ENCODE assay signal across 25 cellular contexts in the genomic region with DNA sequence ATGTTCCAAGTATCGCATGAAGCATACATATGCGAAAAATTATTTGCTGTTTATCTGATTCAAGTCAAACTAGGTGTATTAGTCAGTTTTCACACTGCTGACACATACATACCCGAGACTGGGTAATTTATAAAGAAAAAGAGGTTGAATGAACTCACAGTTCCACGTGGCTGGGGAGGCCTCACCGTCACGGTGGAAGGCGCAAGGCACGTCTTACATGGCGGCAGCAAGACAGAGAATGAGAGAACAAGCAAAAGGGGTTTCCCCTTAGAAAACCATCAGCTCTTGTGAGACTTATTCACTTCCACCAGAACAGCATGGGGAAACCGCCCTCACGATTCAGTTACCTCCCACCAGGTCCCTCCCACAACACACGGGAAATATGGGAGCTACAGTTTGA. TPM values are rescaled to one million over a fixed set of nuclear protein-coding genes. Genes with fewer than 3 reads are reported as not detected.
DNase-seq lines count a peak whose midpoint lies in the region; TF ChIP-seq lines count a peak whose summit lies in the region.
"Had no signal": no experiment of that assay in that cellular context is flagged by ENCODE, and none has a peak within 500 bp of the region (broad histone marks: within the 10 kb centered on the region; RNA-seq: fewer than 3 reads in every experiment).

No MANE protein-coding gene starts in this region.

- no peaks in the 10 kb centered on the region for H3K4me1 Mint-ChIP-seq in type B pancreatic cell (ENCODE audit: unreplicated experiment)
- H3K4me1 Mint-ChIP-seq: brain, nephron had no signal

- no peak overlapping the region for H3K4me3 Mint-ChIP-seq in type B pancreatic cell
- H3K4me3 Mint-ChIP-seq: brain; CD4-positive, alpha-beta T cell; nephron had no signal

- H3K27ac ChIP-seq in right atrium auricular region = no peak overlapping the region
- H3K27ac ChIP-seq: adrenal gland, epithelial cell of prostate, pancreas, PC-9, spleen, thoracic aorta had no signal

- no peaks in the 10 kb centered on the region for H3K9me3 Mint-ChIP-seq in type B pancreatic cell
- H3K9me3 Mint-ChIP-seq: brain; CD4-positive, alpha-beta T cell; nephron had no signal

- no peaks in the 10 kb centered on the region for H3K36me3 ChIP-seq in right atrium auricular region
- H3K36me3 ChIP-seq: adrenal gland, pancreas, spleen, thoracic aorta had no signal

- intact Hi-C loops in cardiac septum (cut with DNase I) = no loop called here

- H3K27me3 Mint-ChIP-seq in type B pancreatic cell = no peaks in the 10 kb centered on the region
- H3K27me3 Mint-ChIP-seq: CD4-positive, alpha-beta T cell had no signal

- no peaks in the 10 kb centered on the region for H3K9me3 ChIP-seq in right atrium auricular region
- H3K9me3 ChIP-seq: adrenal gland, pancreas, spleen, thoracic aorta had no signal

- no peaks in the 10 kb centered on the region for H3K27me3 ChIP-seq in right atrium auricular region
- H3K27me3 ChIP-seq: adrenal gland, pancreas had no signal

- no peak overlapping the region for H3K4me3 ChIP-seq in right atrium auricular region
- H3K4me3 ChIP-seq: adrenal gland, pancreas, PC-9, spleen, thoracic aorta had no signal

- H3K27ac Mint-ChIP-seq in type B pancreatic cell = no peak overlapping the region
- H3K27ac Mint-ChIP-seq: brain; CD4-positive, alpha-beta T cell; nephron had no signal

- peak; percentile 21 for DNase-seq in right atrium auricular region (ENCODE audit: low spot score)
- no peak for DNase-seq in cardiac septum (ENCODE audit: low spot score)
- DNase-seq in activated naive CD4-positive, alpha-beta T cell treated with anti-CD3 and anti-CD28 coated beads, Interleukin-2, amount 50 U/mL, for 16 hours = peak; percentile 40
- peak in 2 of 3 donors; percentile 26 to 62 for DNase-seq in stimulated activated CD4-positive, alpha-beta T cell treated with anti-CD3 and anti-CD28 coated beads, Interleukin-12 subunit alpha, Interleukin-12 subunit beta, amount 100 ng/mL, for 48 hours (ENCODE audit: low read depth in 2 of 3, low spot score in 1 of 3)
- peak; percentile 34 for DNase-seq in type B pancreatic cell (ENCODE audit: extremely low spot score, unreplicated experiment)
- DNase-seq in DMS114 treated with DMSO at 0.1 percent for 48 hours (lab: John Stamatoyannopoulos, UW; ENCODE audit: unreplicated experiment) = no peak
- DNase-seq in C1 segment of cervical spinal cord (lab: John Stamatoyannopoulos, UW) = no peak
- DNase-seq: adrenal gland; CD4-positive, alpha-beta T cell; NCI-H2171; NCI-H524 treated with DMSO at 0.1 percent for 48 hours; NK-92 treated with Interleukin-12 subunit alpha and Interleukin-12 subunit beta, amount 100 ng/mL, for 24 hours; pancreas; PC-9; right cardiac atrium; Right ventricle myocardium superior; spleen had no signal

- no peaks in the 10 kb centered on the region for H3K4me1 ChIP-seq in right atrium auricular region
- H3K4me1 ChIP-seq: adrenal gland, pancreas, spleen had no signal

- no peak for TF ChIP-seq CTCF in right atrium auricular region (IDR thresholded peaks at IDR 0.05)
- TF ChIP-seq CTCF in type B pancreatic cell (conservative IDR thresholded peaks at IDR 0.05) = no peak

- no peaks in the 10 kb centered on the region for H3K36me3 Mint-ChIP-seq in type B pancreatic cell
- H3K36me3 Mint-ChIP-seq: brain had no signal

RNA-seq across cellular contexts. Expression of gene PROZ, which starts 13.0 kb away (rescaled TPM):
- total RNA-seq in right atrium auricular region (not detected), cardiac septum (not detected), type B pancreatic cell (ENCODE audit: low replicate concordance) (not detected in 2 replicates)
- total RNA-seq: adrenal gland; CD4-positive, alpha-beta T cell; chondrocyte; kidney; lower leg skin; pancreas; PC-9; Right ventricle myocardium superior; spleen; thoracic aorta had no signal

RNA-seq across cellular contexts. Expression of gene F10, which starts 22.9 kb away (rescaled TPM):
- total RNA-seq in right atrium auricular region = 10 to 100 TPM; 21.9 to 27.5 TPM
- 13.7 TPM for total RNA-seq in cardiac septum
- 34.4 and 53.6 TPM in 2 replicates for total RNA-seq in type B pancreatic cell (ENCODE audit: low replicate concordance)
- total RNA-seq: CD4-positive, alpha-beta T cell; mononuclear cell; PC-9 had no signal

RNA-seq across cellular contexts. Expression of gene F7, which starts 39.9 kb away (rescaled TPM):
- total RNA-seq in right atrium auricular region (under 1 TPM in 1 of 2 donors, not detected in 1; 0.20 TPM), cardiac septum (0.46 TPM), type B pancreatic cell (ENCODE audit: low replicate concordance) (3.0 and 5.3 TPM in 2 replicates)
- total RNA-seq: CD4-positive, alpha-beta T cell; PC-9; spleen; thoracic aorta had no signal

Comparison
In these comparisons a context has a peak if more than half of its experiments do, and no peak if none do; other contexts are left out.
1. DNase-seq: peak in right atrium auricular region (single experiment), activated naive CD4-positive, alpha-beta T cell treated with anti-CD3 and anti-CD28 coated beads, Interleukin-2, amount 50 U/mL, for 16 hours (single experiment), stimulated activated CD4-positive, alpha-beta T cell treated with anti-CD3 and anti-CD28 coated beads, Interleukin-12 subunit alpha, Interleukin-12 subunit beta, amount 100 ng/mL, for 48 hours (2 of 3) and type B pancreatic cell (single experiment); none in cardiac septum (single experiment), DMS114 treated with DMSO at 0.1 percent for 48 hours (single experiment) and C1 segment of cervical spinal cord (0 of 14).